7 cellular contexts compared by ENCODE assay signal in the genomic region with DNA sequence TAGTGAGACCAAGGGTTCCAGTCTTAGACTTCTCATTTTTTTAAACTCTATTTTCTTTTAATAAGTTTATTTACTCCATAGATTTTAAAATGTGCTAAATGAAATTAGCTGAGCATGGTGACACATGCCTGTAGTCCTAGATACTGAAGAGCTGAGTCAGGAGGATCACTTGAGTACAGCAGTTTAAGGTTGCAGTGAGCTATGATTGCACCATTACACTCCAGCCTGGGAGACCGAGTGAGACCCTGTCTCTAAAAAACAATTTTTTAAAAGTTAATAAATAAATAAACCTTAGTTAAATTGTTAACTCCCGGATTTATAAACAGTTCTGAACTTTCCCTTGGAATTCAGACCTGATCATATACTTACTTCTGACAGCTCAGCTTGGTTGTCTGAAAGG. TPM values are rescaled to one million over a fixed set of nuclear protein-coding genes. Genes with fewer than 3 reads are reported as not detected.
"Had no signal": no experiment of that assay in that cellular context is flagged by ENCODE, and none has a peak within 500 bp of the region (broad histone marks: within the 10 kb centered on the region; RNA-seq: fewer than 3 reads in every experiment).

No MANE protein-coding gene starts in this region.

- H3K27ac ChIP-seq: GM23248 had no signal

- H3K4me1 ChIP-seq: HAP-1 had no signal

- H3K36me3 ChIP-seq: HAP-1 had no signal

- H3K9me3 ChIP-seq: HAP-1 had no signal

- DNase-seq: GM23248, GOT3, H7, HFFc6, IMR-90 had no signal

- ATAC-seq: HCT116 had no signal

- H3K4me3 ChIP-seq: GM23248, HAP-1 had no signal

RNA-seq across cellular contexts. Expression of gene PCDH20, which starts 32.5 kb away (rescaled TPM):
- total RNA-seq: HFFc6, IMR-90 had no signal
